In genomic region chr15:81939604-81940440, GRCh38 we compare ENCODE assay signal across 8 cellular contexts.
DNase-seq lines count a peak whose midpoint lies in the region; ATAC-seq and TF ChIP-seq lines count a peak whose summit lies in the region.

No MANE protein-coding gene starts in this region.

- no peak for ATAC-seq in left cardiac atrium

- H3K36me3 ChIP-seq in left ventricle myocardium inferior (no peaks in the 10 kb centered on the region), breast epithelium (no peaks in the 10 kb centered on the region), neural cell (ENCODE audit: insufficient read depth, low read length) (no peaks in the 10 kb centered on the region)

- no peak for TF ChIP-seq RAD21 in neural cell (conservative IDR thresholded peaks at IDR 0.05)

- no peak overlapping the region for H3K27ac ChIP-seq in left ventricle myocardium inferior (replicated peaks)
- H3K27ac ChIP-seq in breast epithelium: no peak overlapping the region
- H3K27ac ChIP-seq in neural cell (ENCODE audit: low read length): no peak overlapping the region

- no peak overlapping the region for H2AFZ ChIP-seq in neural cell (ENCODE audit: low read depth, low read length)

- TF ChIP-seq POLR2A in breast epithelium (IDR thresholded peaks at IDR 0.05): no peak

- no peak for DNase-seq in left ventricle myocardium inferior
- DNase-seq in left cardiac atrium: no peak
- DNase-seq in NCI-H146 (lab: John Stamatoyannopoulos, UW): peak; percentile 40
- DNase-seq in breast epithelium (ENCODE audit: low spot score in 2 of 2): no peak
- no peak for DNase-seq in activated CD4-positive, CD25-positive, alpha-beta regulatory T cell treated with anti-CD3 and anti-CD28 coated beads, Interleukin-2, amount 50 U/mL, for 72 hours
- DNase-seq in NCI-H2227 (lab: John Stamatoyannopoulos, UW; ENCODE audit: unreplicated experiment): no peak
- DNase-seq in T-helper 9 cell: no peak

- intact Hi-C loops in left ventricle myocardium inferior (cut with micrococcal nuclease): no loop called here
- intact Hi-C loops in left cardiac atrium (cut with DNase I): loop anchor here in 1 of 2 donors (10.0 kb wide), 1 partner anchor 455 kb away; no protein-coding TSS in a partner anchor
- intact Hi-C loops in breast epithelium (cut with DNase I; ENCODE audit: low total_unique reads): loop anchor here (10.0 kb wide), 1 partner anchor 65 kb away; no protein-coding TSS in a partner anchor

- H3K4me1 ChIP-seq in left ventricle myocardium inferior: no peaks in the 10 kb centered on the region
- no peaks in the 10 kb centered on the region for H3K4me1 ChIP-seq in breast epithelium

- TF ChIP-seq EP300 in neural cell (conservative IDR thresholded peaks at IDR 0.05; ENCODE audit: poor library complexity, severe bottlenecking): no peak

- H3K9me3 ChIP-seq in left ventricle myocardium inferior (replicated peaks) (peaks cover 16% of the 10 kb centered on the region), breast epithelium (peaks cover 0 to 12% of the 10 kb centered on the region in 2 donors), neural cell (ENCODE audit: low read length) (no peaks in the 10 kb centered on the region)

- no peak overlapping the region for H3K4me3 ChIP-seq in left ventricle myocardium inferior
- no peak overlapping the region for H3K4me3 ChIP-seq in breast epithelium
- no peak overlapping the region for H3K4me3 ChIP-seq in neural cell (ENCODE audit: low read length)

- H3K27me3 ChIP-seq in left ventricle myocardium inferior (ENCODE audit: low read depth): no peaks in the 10 kb centered on the region
- H3K27me3 ChIP-seq in breast epithelium: no peaks in the 10 kb centered on the region
- H3K27me3 ChIP-seq in neural cell (ENCODE audit: insufficient read depth, low read depth, low read length): no peaks in the 10 kb centered on the region

- no peak overlapping the region for H3K9ac ChIP-seq in neural cell (ENCODE audit: low read length)

- TF ChIP-seq CTCF in left ventricle myocardium inferior (IDR thresholded peaks at IDR 0.05; ENCODE audit: borderline replicate concordance): peak; percentile 61
- TF ChIP-seq CTCF in breast epithelium (IDR thresholded peaks at IDR 0.05): peak in 2 of 3 donors; percentile 20 to 29
- peak; percentile 52 for TF ChIP-seq CTCF in neural cell (IDR thresholded peaks at IDR 0.05; ENCODE audit: poor library complexity, severe bottlenecking)

- no peak overlapping the region for H3K4me2 ChIP-seq in neural cell (ENCODE audit: low read length)

- no peaks in the 10 kb centered on the region for H3F3A ChIP-seq in neural cell (ENCODE audit: insufficient read depth, low read length, poor library complexity, severe bottlenecking)

- no peaks in the 10 kb centered on the region for H4K20me1 ChIP-seq in neural cell (ENCODE audit: insufficient read depth)

- H3K9me2 ChIP-seq in neural cell (ENCODE audit: insufficient read depth, low read length): no peaks in the 10 kb centered on the region

- H3K79me2 ChIP-seq in neural cell (replicated peaks; ENCODE audit: insufficient read depth, low read length): no peaks in the 10 kb centered on the region

TF ChIP-seq in neural cell, 6 proteins besides CTCF, POLR2A, EP300 and RAD21:
- no peak for TF ChIP-seq REST (IDR thresholded peaks at IDR 0.05; ENCODE audit: borderline replicate concordance)
- no peak for TF ChIP-seq POLR2AphosphoS5 (IDR thresholded peaks at IDR 0.05)
